1 cellular context compared by ENCODE assay signal in the genomic region with DNA sequence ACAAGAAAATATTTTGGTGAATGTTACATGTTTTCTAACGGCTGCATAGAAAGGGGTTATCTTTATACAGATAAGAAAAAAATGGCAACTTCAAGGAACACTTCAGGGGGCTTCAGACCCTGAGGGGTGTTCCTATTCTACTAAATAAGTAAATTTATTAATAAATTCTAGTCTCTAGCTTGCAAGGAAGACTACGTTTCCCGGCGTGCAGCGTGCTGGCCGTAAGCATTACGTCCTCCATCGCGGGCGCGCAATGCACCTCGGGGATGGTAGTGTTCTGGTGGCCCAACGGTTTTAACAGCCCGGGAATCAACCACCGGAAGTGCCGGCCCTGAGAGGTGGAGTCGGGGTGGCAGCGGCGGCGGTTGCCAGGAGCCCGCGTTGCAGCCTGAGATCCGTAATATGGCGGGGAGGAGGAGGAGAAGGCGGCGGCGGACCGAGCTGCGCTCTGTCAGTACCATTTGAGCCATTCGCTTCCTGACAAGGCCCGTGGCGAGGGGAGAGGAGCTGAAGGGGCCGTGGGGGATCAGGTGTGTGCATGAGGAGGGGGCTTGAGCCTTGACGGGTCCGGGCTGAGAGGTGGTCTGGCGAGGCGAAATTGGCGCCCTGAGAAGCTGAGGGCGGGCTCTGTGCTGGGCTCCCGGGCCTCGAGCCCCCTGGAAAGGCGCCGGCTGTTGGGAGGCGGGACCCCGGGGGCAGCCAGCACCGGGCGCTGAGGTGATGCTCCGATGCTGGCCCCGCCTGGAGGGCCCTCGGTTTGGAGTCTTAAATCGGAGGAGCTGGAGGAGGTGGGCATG.
TF ChIP-seq lines count a peak whose summit lies in the region.

A gene with protein sequence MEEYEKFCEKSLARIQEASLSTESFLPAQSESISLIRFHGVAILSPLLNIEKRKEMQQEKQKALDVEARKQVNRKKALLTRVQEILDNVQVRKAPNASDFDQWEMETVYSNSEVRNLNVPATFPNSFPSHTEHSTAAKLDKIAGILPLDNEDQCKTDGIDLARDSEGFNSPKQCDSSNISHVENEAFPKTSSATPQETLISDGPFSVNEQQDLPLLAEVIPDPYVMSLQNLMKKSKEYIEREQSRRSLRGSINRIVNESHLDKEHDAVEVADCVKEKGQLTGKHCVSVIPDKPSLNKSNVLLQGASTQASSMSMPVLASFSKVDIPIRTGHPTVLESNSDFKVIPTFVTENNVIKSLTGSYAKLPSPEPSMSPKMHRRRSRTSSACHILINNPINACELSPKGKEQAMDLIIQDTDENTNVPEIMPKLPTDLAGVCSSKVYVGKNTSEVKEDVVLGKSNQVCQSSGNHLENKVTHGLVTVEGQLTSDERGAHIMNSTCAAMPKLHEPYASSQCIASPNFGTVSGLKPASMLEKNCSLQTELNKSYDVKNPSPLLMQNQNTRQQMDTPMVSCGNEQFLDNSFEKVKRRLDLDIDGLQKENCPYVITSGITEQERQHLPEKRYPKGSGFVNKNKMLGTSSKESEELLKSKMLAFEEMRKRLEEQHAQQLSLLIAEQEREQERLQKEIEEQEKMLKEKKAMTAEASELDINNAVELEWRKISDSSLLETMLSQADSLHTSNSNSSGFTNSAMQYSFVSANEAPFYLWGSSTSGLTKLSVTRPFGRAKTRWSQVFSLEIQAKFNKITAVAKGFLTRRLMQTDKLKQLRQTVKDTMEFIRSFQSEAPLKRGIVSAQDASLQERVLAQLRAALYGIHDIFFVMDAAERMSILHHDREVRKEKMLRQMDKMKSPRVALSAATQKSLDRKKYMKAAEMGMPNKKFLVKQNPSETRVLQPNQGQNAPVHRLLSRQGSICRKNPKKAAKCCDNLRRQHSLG (plus strand): TSS at position 384 of the 797 bp plus-strand sequence. CDS start 3,940 bp downstream, outside the sequence.

TF ChIP-seq in K562, 482 proteins besides CTCF, POLR2A, EP300 and RAD21 (continued from another document and continues in another):
- no peak for TF ChIP-seq NR2C2 (CRISPR knock-in tag; IDR thresholded peaks at IDR 0.05)
- TF ChIP-seq NR2C2 (tag; IDR thresholded peaks at IDR 0.05), result peak; percentile 60; the same call in 1 of the 2 replicates
- TF ChIP-seq ZNF347 (CRISPR knock-in tag; IDR thresholded peaks at IDR 0.05; ENCODE audit: low read depth), result no peak
- TF ChIP-seq EHMT2 (IDR thresholded peaks at IDR 0.05), result no peak
- no peak for TF ChIP-seq XRCC4 (IDR thresholded peaks at IDR 0.05; ENCODE audit: extremely low read depth, insufficient read depth, insufficient read length)
- TF ChIP-seq KDM1A (IDR thresholded peaks at IDR 0.05), result no peak
- no peak; the same call in 1 of the 2 replicates for TF ChIP-seq ZNF431 (CRISPR knock-in tag; IDR thresholded peaks at IDR 0.05)
- TF ChIP-seq NFIX (CRISPR knock-in tag; IDR thresholded peaks at IDR 0.05; ENCODE audit: low read depth), result no peak
- peak; percentile 84; a peak in 2 of 4 replicates for TF ChIP-seq SIN3A (IDR thresholded peaks at IDR 0.05; ENCODE audit: borderline replicate concordance in 2 of 2, control insufficient read depth in 1 of 2, low read depth in 2 of 2, low read length in 2 of 2)
- TF ChIP-seq SMAD3 (CRISPR knock-in tag; conservative IDR thresholded peaks at IDR 0.05), result no peak; the same call in 1 of the 2 replicates
- peak; percentile 93 for TF ChIP-seq GABPB1 (CRISPR knock-in tag; IDR thresholded peaks at IDR 0.05)
- TF ChIP-seq, protein P1, sequence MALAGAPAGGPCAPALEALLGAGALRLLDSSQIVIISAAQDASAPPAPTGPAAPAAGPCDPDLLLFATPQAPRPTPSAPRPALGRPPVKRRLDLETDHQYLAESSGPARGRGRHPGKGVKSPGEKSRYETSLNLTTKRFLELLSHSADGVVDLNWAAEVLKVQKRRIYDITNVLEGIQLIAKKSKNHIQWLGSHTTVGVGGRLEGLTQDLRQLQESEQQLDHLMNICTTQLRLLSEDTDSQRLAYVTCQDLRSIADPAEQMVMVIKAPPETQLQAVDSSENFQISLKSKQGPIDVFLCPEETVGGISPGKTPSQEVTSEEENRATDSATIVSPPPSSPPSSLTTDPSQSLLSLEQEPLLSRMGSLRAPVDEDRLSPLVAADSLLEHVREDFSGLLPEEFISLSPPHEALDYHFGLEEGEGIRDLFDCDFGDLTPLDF (CRISPR knock-in tag; IDR thresholded peaks at IDR 0.05), result 0 out of 2 replicates have a peak, but pooled peaks have one; percentile 55
- TF ChIP-seq, protein P2, sequence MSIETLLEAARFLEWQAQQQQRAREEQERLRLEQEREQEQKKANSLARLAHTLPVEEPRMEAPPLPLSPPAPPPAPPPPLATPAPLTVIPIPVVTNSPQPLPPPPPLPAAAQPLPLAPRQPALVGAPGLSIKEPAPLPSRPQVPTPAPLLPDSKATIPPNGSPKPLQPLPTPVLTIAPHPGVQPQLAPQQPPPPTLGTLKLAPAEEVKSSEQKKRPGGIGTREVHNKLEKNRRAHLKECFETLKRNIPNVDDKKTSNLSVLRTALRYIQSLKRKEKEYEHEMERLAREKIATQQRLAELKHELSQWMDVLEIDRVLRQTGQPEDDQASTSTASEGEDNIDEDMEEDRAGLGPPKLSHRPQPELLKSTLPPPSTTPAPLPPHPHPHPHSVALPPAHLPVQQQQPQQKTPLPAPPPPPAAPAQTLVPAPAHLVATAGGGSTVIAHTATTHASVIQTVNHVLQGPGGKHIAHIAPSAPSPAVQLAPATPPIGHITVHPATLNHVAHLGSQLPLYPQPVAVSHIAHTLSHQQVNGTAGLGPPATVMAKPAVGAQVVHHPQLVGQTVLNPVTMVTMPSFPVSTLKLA (conservative IDR thresholded peaks at IDR 0.05), result peak; percentile 66 to 84; a peak in 3 of 4 replicates
- TF ChIP-seq ZNF79 (CRISPR knock-in tag; IDR thresholded peaks at IDR 0.05; ENCODE audit: low read depth), result no peak
- no peak for TF ChIP-seq NFE2 (IDR thresholded peaks at IDR 0.05; ENCODE audit: low read depth)
- TF ChIP-seq, protein P3, sequence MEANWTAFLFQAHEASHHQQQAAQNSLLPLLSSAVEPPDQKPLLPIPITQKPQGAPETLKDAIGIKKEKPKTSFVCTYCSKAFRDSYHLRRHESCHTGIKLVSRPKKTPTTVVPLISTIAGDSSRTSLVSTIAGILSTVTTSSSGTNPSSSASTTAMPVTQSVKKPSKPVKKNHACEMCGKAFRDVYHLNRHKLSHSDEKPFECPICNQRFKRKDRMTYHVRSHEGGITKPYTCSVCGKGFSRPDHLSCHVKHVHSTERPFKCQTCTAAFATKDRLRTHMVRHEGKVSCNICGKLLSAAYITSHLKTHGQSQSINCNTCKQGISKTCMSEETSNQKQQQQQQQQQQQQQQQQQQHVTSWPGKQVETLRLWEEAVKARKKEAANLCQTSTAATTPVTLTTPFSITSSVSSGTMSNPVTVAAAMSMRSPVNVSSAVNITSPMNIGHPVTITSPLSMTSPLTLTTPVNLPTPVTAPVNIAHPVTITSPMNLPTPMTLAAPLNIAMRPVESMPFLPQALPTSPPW (CRISPR knock-in tag; IDR thresholded peaks at IDR 0.05), result peak; percentile 39; the same call in 1 of the 2 replicates
- no peak for TF ChIP-seq ZSCAN29 (IDR thresholded peaks at IDR 0.05)
- 0 out of 2 replicates have a peak, but pooled peaks have one; percentile 67 for TF ChIP-seq ZNF584 (CRISPR knock-in tag; IDR thresholded peaks at IDR 0.05; ENCODE audit: low read depth)
- no peak for TF ChIP-seq FOS (IDR thresholded peaks at IDR 0.05; ENCODE audit: extremely low read depth, insufficient read length)
- TF ChIP-seq, protein P4, sequence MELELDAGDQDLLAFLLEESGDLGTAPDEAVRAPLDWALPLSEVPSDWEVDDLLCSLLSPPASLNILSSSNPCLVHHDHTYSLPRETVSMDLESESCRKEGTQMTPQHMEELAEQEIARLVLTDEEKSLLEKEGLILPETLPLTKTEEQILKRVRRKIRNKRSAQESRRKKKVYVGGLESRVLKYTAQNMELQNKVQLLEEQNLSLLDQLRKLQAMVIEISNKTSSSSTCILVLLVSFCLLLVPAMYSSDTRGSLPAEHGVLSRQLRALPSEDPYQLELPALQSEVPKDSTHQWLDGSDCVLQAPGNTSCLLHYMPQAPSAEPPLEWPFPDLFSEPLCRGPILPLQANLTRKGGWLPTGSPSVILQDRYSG (tag; conservative IDR thresholded peaks at IDR 0.05; ENCODE audit: low read depth), result 0 out of 2 replicates have a peak, but pooled peaks have one; percentile 39
- no peak for TF ChIP-seq ZNF23 (CRISPR knock-in tag; IDR thresholded peaks at IDR 0.05)
- no peak for TF ChIP-seq NR3C1 (CRISPR knock-in tag; IDR thresholded peaks at IDR 0.05)
- TF ChIP-seq, protein P5, sequence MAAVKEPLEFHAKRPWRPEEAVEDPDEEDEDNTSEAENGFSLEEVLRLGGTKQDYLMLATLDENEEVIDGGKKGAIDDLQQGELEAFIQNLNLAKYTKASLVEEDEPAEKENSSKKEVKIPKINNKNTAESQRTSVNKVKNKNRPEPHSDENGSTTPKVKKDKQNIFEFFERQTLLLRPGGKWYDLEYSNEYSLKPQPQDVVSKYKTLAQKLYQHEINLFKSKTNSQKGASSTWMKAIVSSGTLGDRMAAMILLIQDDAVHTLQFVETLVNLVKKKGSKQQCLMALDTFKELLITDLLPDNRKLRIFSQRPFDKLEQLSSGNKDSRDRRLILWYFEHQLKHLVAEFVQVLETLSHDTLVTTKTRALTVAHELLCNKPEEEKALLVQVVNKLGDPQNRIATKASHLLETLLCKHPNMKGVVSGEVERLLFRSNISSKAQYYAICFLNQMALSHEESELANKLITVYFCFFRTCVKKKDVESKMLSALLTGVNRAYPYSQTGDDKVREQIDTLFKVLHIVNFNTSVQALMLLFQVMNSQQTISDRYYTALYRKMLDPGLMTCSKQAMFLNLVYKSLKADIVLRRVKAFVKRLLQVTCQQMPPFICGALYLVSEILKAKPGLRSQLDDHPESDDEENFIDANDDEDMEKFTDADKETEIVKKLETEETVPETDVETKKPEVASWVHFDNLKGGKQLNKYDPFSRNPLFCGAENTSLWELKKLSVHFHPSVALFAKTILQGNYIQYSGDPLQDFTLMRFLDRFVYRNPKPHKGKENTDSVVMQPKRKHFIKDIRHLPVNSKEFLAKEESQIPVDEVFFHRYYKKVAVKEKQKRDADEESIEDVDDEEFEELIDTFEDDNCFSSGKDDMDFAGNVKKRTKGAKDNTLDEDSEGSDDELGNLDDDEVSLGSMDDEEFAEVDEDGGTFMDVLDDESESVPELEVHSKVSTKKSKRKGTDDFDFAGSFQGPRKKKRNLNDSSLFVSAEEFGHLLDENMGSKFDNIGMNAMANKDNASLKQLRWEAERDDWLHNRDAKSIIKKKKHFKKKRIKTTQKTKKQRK (IDR thresholded peaks at IDR 0.05; ENCODE audit: borderline replicate concordance, low read depth, low read length), result no peak
- no peak for TF ChIP-seq TRIM24 (IDR thresholded peaks at IDR 0.05)
- TF ChIP-seq ZNF24 (IDR thresholded peaks at IDR 0.05), result no peak
- TF ChIP-seq MTA3 (IDR thresholded peaks at IDR 0.05; ENCODE audit: borderline replicate concordance), result 0 out of 2 replicates have a peak, but pooled peaks have one; percentile 39
- peak; percentile 43; the same call in 1 of the 2 replicates for TF ChIP-seq BMI1 (IDR thresholded peaks at IDR 0.05; ENCODE audit: low read length)
- 0 out of 2 replicates have a peak, but pooled peaks have one; percentile 17 for TF ChIP-seq CHD2 (IDR thresholded peaks at IDR 0.05; ENCODE audit: low read depth, low read length)
- TF ChIP-seq, protein P6, sequence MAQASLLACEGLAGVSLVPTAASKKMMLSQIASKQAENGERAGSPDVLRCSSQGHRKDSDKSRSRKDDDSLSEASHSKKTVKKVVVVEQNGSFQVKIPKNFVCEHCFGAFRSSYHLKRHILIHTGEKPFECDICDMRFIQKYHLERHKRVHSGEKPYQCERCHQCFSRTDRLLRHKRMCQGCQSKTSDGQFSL (CRISPR knock-in tag; IDR thresholded peaks at IDR 0.05), result no peak
- TF ChIP-seq, protein P6 (tag; IDR thresholded peaks at IDR 0.05), result no peak
- TF ChIP-seq ZNF224 (CRISPR knock-in tag; IDR thresholded peaks at IDR 0.05), result no peak
- TF ChIP-seq ZC3H8 (IDR thresholded peaks at IDR 0.05), result no peak
- TF ChIP-seq, protein P7, sequence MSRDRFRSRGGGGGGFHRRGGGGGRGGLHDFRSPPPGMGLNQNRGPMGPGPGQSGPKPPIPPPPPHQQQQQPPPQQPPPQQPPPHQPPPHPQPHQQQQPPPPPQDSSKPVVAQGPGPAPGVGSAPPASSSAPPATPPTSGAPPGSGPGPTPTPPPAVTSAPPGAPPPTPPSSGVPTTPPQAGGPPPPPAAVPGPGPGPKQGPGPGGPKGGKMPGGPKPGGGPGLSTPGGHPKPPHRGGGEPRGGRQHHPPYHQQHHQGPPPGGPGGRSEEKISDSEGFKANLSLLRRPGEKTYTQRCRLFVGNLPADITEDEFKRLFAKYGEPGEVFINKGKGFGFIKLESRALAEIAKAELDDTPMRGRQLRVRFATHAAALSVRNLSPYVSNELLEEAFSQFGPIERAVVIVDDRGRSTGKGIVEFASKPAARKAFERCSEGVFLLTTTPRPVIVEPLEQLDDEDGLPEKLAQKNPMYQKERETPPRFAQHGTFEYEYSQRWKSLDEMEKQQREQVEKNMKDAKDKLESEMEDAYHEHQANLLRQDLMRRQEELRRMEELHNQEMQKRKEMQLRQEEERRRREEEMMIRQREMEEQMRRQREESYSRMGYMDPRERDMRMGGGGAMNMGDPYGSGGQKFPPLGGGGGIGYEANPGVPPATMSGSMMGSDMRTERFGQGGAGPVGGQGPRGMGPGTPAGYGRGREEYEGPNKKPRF (IDR thresholded peaks at IDR 0.05; ENCODE audit: low read depth, low read length), result no peak
- TF ChIP-seq KDM2B (CRISPR knock-in tag; IDR thresholded peaks at IDR 0.05), result no peak
- TF ChIP-seq RCOR1 (IDR thresholded peaks at IDR 0.05; ENCODE audit: borderline replicate concordance in 1 of 2, low read depth in 2 of 2, low read length in 2 of 2), result no peak; a peak in 1 of 4 replicates
- no peak for TF ChIP-seq BDP1 (IDR thresholded peaks at IDR 0.05; ENCODE audit: insufficient read depth, insufficient read length)
- TF ChIP-seq, protein P8, sequence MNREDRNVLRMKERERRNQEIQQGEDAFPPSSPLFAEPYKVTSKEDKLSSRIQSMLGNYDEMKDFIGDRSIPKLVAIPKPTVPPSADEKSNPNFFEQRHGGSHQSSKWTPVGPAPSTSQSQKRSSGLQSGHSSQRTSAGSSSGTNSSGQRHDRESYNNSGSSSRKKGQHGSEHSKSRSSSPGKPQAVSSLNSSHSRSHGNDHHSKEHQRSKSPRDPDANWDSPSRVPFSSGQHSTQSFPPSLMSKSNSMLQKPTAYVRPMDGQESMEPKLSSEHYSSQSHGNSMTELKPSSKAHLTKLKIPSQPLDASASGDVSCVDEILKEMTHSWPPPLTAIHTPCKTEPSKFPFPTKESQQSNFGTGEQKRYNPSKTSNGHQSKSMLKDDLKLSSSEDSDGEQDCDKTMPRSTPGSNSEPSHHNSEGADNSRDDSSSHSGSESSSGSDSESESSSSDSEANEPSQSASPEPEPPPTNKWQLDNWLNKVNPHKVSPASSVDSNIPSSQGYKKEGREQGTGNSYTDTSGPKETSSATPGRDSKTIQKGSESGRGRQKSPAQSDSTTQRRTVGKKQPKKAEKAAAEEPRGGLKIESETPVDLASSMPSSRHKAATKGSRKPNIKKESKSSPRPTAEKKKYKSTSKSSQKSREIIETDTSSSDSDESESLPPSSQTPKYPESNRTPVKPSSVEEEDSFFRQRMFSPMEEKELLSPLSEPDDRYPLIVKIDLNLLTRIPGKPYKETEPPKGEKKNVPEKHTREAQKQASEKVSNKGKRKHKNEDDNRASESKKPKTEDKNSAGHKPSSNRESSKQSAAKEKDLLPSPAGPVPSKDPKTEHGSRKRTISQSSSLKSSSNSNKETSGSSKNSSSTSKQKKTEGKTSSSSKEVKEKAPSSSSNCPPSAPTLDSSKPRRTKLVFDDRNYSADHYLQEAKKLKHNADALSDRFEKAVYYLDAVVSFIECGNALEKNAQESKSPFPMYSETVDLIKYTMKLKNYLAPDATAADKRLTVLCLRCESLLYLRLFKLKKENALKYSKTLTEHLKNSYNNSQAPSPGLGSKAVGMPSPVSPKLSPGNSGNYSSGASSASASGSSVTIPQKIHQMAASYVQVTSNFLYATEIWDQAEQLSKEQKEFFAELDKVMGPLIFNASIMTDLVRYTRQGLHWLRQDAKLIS (CRISPR knock-in tag; IDR thresholded peaks at IDR 0.05), result no peak
